ENCODE assay signal across 1 cellular context in the genomic region with DNA sequence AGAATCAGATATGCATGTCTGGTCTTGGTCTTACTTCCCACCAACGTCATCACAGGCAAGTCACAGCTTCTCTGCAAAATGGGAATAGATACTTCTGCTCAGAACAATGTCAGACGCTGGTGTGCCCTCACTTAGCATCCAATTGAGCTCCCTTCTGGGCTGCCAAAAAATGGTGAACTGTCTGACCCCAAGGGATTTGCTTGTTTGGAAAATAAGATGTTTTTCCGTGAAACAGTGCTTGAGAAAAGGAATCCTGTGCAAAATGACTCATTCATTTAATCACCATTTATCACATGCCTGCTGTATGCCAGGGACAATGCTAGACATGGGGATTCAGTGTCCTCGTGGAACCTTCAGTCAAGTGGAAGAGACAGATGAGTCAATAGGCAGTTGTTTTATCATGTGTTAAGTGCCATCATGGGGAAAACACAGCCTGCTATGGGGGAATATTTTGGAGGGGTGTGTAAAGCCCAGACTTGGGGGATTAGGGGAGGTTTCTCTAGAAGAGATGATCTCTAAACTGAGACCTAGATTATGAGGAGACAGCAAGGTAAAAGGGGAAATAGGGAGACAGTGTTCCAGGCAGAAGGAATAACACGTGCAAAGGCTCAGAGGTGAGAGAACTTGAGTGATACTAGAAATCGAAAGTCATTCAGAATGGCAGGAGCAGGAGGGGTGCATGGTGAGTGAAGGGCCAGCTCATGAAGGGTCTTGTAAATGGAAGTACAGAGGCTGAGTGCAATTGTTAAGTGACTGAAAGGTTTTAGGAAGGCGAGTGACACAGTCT.
TF ChIP-seq lines count a peak whose summit lies in the region.

No MANE protein-coding gene starts in this region.

TF ChIP-seq in IMR-90, 13 proteins besides CTCF, POLR2A, EP300 and RAD21:
- TF ChIP-seq MAZ (IDR thresholded peaks at IDR 0.05; ENCODE audit: borderline replicate concordance, low read depth, low read length) (no peak), BHLHE40 (IDR thresholded peaks at IDR 0.05; ENCODE audit: low read depth, low read length) (no peak), RCOR1 (IDR thresholded peaks at IDR 0.05; ENCODE audit: insufficient replicate concordance, low read length) (no peak), MAFK (IDR thresholded peaks at IDR 0.05; ENCODE audit: low read depth, low read length) (no peak), MXI1 (IDR thresholded peaks at IDR 0.05; ENCODE audit: borderline replicate concordance, low read depth, low read length) (no peak), SMC3 (IDR thresholded peaks at IDR 0.05; ENCODE audit: low read depth, low read length) (no peak), CEBPB (IDR thresholded peaks at IDR 0.05; ENCODE audit: low read depth, low read length) (no peak), FOS (IDR thresholded peaks at IDR 0.05; ENCODE audit: low read depth, low read length) (no peak), CHD1 (IDR thresholded peaks at IDR 0.05; ENCODE audit: low read depth, low read length) (no peak), NFE2L2 (IDR thresholded peaks at IDR 0.05; ENCODE audit: low read depth, low read length) (no peak), RFX5 (IDR thresholded peaks at IDR 0.05; ENCODE audit: low read depth, low read length) (no peak)
- TF ChIP-seq, protein P1, sequence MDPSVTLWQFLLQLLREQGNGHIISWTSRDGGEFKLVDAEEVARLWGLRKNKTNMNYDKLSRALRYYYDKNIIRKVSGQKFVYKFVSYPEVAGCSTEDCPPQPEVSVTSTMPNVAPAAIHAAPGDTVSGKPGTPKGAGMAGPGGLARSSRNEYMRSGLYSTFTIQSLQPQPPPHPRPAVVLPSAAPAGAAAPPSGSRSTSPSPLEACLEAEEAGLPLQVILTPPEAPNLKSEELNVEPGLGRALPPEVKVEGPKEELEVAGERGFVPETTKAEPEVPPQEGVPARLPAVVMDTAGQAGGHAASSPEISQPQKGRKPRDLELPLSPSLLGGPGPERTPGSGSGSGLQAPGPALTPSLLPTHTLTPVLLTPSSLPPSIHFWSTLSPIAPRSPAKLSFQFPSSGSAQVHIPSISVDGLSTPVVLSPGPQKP (IDR thresholded peaks at IDR 0.05; ENCODE audit: borderline replicate concordance, low read depth, low read length), result no peak
- TF ChIP-seq, protein P2, sequence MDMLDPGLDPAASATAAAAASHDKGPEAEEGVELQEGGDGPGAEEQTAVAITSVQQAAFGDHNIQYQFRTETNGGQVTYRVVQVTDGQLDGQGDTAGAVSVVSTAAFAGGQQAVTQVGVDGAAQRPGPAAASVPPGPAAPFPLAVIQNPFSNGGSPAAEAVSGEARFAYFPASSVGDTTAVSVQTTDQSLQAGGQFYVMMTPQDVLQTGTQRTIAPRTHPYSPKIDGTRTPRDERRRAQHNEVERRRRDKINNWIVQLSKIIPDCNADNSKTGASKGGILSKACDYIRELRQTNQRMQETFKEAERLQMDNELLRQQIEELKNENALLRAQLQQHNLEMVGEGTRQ (IDR thresholded peaks at IDR 0.05; ENCODE audit: low read depth, low read length), result no peak
